9 cellular contexts compared by ENCODE assay signal in genomic region chr1:24955161-24955560, GRCh38. TPM values are rescaled to one million over a fixed set of nuclear protein-coding genes. Genes with fewer than 3 reads are reported as not detected.
DNase-seq lines count a peak whose midpoint lies in the region; ATAC-seq and TF ChIP-seq lines count a peak whose summit lies in the region.
"Had no signal": no experiment of that assay in that cellular context is flagged by ENCODE, and none has a peak within 500 bp of the region (broad histone marks: within the 10 kb centered on the region; RNA-seq: fewer than 3 reads in every experiment).

No MANE protein-coding gene starts in this region.

- H3K9me3 ChIP-seq in BE2C = no peaks in the 10 kb centered on the region
- H3K9me3 ChIP-seq: pancreas had no signal

- H3K36me3 Mint-ChIP-seq in activated naive CD4-positive, alpha-beta T cell treated with anti-CD3 and anti-CD28 coated beads for 36 hours (ENCODE audit: low read depth) = peaks cover 70% of the 10 kb centered on the region

- DNase-seq in RWPE1 (ENCODE audit: low spot score) = peak; percentile 57
- peak; percentile 94 for DNase-seq in activated naive CD4-positive, alpha-beta T cell treated with anti-CD3 and anti-CD28 coated beads for 36 hours
- DNase-seq in stimulated activated CD4-positive, alpha-beta T cell treated with anti-CD3 and anti-CD28 coated beads, Interleukin-2, amount 100 ng/mL, for 4 hours (ENCODE audit: low read depth) = peak; percentile 71
- DNase-seq in DMS53 (lab: John Stamatoyannopoulos, UW) = no peak
- DNase-seq in SW 1271 (lab: John Stamatoyannopoulos, UW) = no peak
- no peak for DNase-seq in BE2C
- DNase-seq in NCI-H345 treated with DMSO at 0.1 percent for 48 hours (lab: John Stamatoyannopoulos, UW; ENCODE audit: unreplicated experiment) = no peak

- H3K27ac Mint-ChIP-seq in activated naive CD4-positive, alpha-beta T cell treated with anti-CD3 and anti-CD28 coated beads for 36 hours = peak overlapping the region; percentile 95

- H3K9me3 Mint-ChIP-seq in activated naive CD4-positive, alpha-beta T cell treated with anti-CD3 and anti-CD28 coated beads for 36 hours = no peaks in the 10 kb centered on the region

- ATAC-seq in GM21619 (IDR thresholded peaks at IDR 0.05; ENCODE audit: unreplicated experiment) = peak; percentile 61

- TF ChIP-seq CTCF in RWPE1 (conservative IDR thresholded peaks at IDR 0.05; ENCODE audit: low read depth) (no peak), BE2C (IDR thresholded peaks at IDR 0.05; ENCODE audit: low read depth, low read length) (no peak)

- no peak overlapping the region for H3K4me3 ChIP-seq in BE2C (ENCODE audit: low read depth, low read length)
- H3K4me3 ChIP-seq: pancreas had no signal

- H3K27me3 ChIP-seq in BE2C = no peaks in the 10 kb centered on the region
- H3K27me3 ChIP-seq: pancreas had no signal

- intact Hi-C loops in activated naive CD4-positive, alpha-beta T cell treated with anti-CD3 and anti-CD28 coated beads for 36 hours (cut with micrococcal nuclease) = loop anchor here (1.0 to 10.0 kb wide), 12 partner anchors 10 to 520 kb away; partner anchors contain the start of genes CLIC4 and RUNX3

- CTCF ChIA-PET in RWPE1 (lab: Yijun Ruan, JAX) = no interaction called here
- CTCF ChIA-PET in activated naive CD4-positive, alpha-beta T cell treated with anti-CD3 and anti-CD28 coated beads for 36 hours (lab: Charles Lee) = interaction anchor here (0.5 to 2.3 kb wide), 7 partner anchors 9 to 82 kb away, joined by 3 to 14 read pairs (median 3); partner anchors contain the start of gene RUNX3

- H3K27ac ChIP-seq in RWPE1 = no peak overlapping the region
- H3K27ac ChIP-seq: pancreas had no signal

- no peaks in the 10 kb centered on the region for H3K36me3 ChIP-seq in BE2C
- H3K36me3 ChIP-seq: pancreas had no signal

- peaks cover 85% of the 10 kb centered on the region for H3K4me1 Mint-ChIP-seq in activated naive CD4-positive, alpha-beta T cell treated with anti-CD3 and anti-CD28 coated beads for 36 hours (ENCODE audit: low read depth)

- no peaks in the 10 kb centered on the region for H3K4me1 ChIP-seq in BE2C
- H3K4me1 ChIP-seq: pancreas had no signal

- peak overlapping the region; percentile 89 for H3K4me3 Mint-ChIP-seq in activated naive CD4-positive, alpha-beta T cell treated with anti-CD3 and anti-CD28 coated beads for 36 hours

- POLR2A ChIA-PET in RWPE1 (lab: Yijun Ruan, JAX; ENCODE audit: low non-redundant PET) = no interaction called here

- H3K27me3 Mint-ChIP-seq in activated naive CD4-positive, alpha-beta T cell treated with anti-CD3 and anti-CD28 coated beads for 36 hours (ENCODE audit: low read depth) = no peaks in the 10 kb centered on the region

RNA-seq across cellular contexts. Expression of gene RUNX3, which starts 25.1 kb away (rescaled TPM):
- 10 to 100 TPM; 72.3 to 83.8 TPM for total RNA-seq in activated naive CD4-positive, alpha-beta T cell treated with anti-CD3 and anti-CD28 coated beads for 36 hours
- polyA plus RNA-seq in BE2C (2012; ENCODE audit: insufficient read depth, insufficient read length, low read depth) = not detected

Comparison
In these comparisons a context has a peak if more than half of its experiments do, and no peak if none do; other contexts are left out.
1. DNase-seq: peak in RWPE1 (single experiment), activated naive CD4-positive, alpha-beta T cell treated with anti-CD3 and anti-CD28 coated beads for 36 hours (single experiment) and stimulated activated CD4-positive, alpha-beta T cell treated with anti-CD3 and anti-CD28 coated beads, Interleukin-2, amount 100 ng/mL, for 4 hours (single experiment); none in DMS53 (single experiment), SW 1271 (0 of 2), BE2C (single experiment) and NCI-H345 treated with DMSO at 0.1 percent for 48 hours (single experiment).